In genomic region chr3:172079326-172079976, GRCh38 we compare ENCODE assay signal across 22 cellular contexts.
"Had no signal": no experiment of that assay in that cellular context is flagged by ENCODE, and none has a peak within 500 bp of the region (broad histone marks: within the 10 kb centered on the region; RNA-seq: fewer than 3 reads in every experiment).

No MANE protein-coding gene starts in this region.

- H3K36me3 Mint-ChIP-seq: memory B cell; stimulated activated effector memory CD8-positive, alpha-beta T cell treated with anti-CD3 and anti-CD28 coated beads, Interleukin-12 subunit alpha, Interleukin-12 subunit beta, amount 100 ng/mL, for 72 hours had no signal

- H3K27ac Mint-ChIP-seq: activated CD4-positive, alpha-beta T cell treated with anti-CD3 and anti-CD28 coated beads, Interleukin-2, amount 10 ng/mL, durations not matched to agents 24 days and 14 days; activated CD8-positive, alpha-beta T cell treated with anti-CD3 and anti-CD28 coated beads for 36 hours; activated naive CD8-positive, alpha-beta T cell treated with anti-CD3 and anti-CD28 coated beads, Interleukin-2, amount 10 ng/mL, durations not matched to agents 7 days and 5 days; activated T-helper 17 cell treated with anti-CD3 and anti-CD28 coated beads, Interleukin-2, amount 50 U/mL, for 72 hours; memory B cell; naive thymus-derived CD8-positive, alpha-beta T cell; stimulated activated effector memory CD8-positive, alpha-beta T cell treated with anti-CD3 and anti-CD28 coated beads, Interleukin-12 subunit alpha, Interleukin-12 subunit beta, amount 100 ng/mL, for 72 hours had no signal

- H3K27ac ChIP-seq: dorsolateral prefrontal cortex, prostate gland, skin epidermis, thoracic aorta had no signal

- H3K4me3 ChIP-seq: body of pancreas, dorsolateral prefrontal cortex, prostate gland, right atrium auricular region, skin epidermis, thoracic aorta had no signal

- H3K36me3 ChIP-seq: prostate gland, right atrium auricular region, thoracic aorta had no signal

- H3K27me3 ChIP-seq: body of pancreas, dorsolateral prefrontal cortex, right atrium auricular region had no signal

- H3K9me3 ChIP-seq: body of pancreas, prostate gland, right atrium auricular region, thoracic aorta had no signal

- H3K9me3 Mint-ChIP-seq: activated CD4-positive, alpha-beta T cell treated with anti-CD3 and anti-CD28 coated beads, Interleukin-2, amount 10 ng/mL, durations not matched to agents 24 days and 14 days; activated CD8-positive, alpha-beta T cell treated with anti-CD3 and anti-CD28 coated beads for 36 hours; activated T-helper 17 cell treated with anti-CD3 and anti-CD28 coated beads, Interleukin-2, amount 50 U/mL, for 72 hours; memory B cell; naive thymus-derived CD8-positive, alpha-beta T cell; stimulated activated effector memory CD8-positive, alpha-beta T cell treated with anti-CD3 and anti-CD28 coated beads, Interleukin-12 subunit alpha, Interleukin-12 subunit beta, amount 100 ng/mL, for 72 hours had no signal

- H3K4me1 ChIP-seq: prostate gland had no signal

- ATAC-seq: activated CD8-positive, alpha-beta T cell treated with anti-CD3 and anti-CD28 coated beads for 36 hours; activated T-helper 17 cell treated with anti-CD3 and anti-CD28 coated beads, Interleukin-2, amount 50 U/mL, for 72 hours; body of pancreas; left lobe of liver; naive thymus-derived CD8-positive, alpha-beta T cell; stimulated activated effector memory CD8-positive, alpha-beta T cell treated with anti-CD3 and anti-CD28 coated beads, Interleukin-12 subunit alpha, Interleukin-12 subunit beta, amount 100 ng/mL, for 72 hours had no signal

- H3K4me3 Mint-ChIP-seq: activated CD4-positive, alpha-beta T cell treated with anti-CD3 and anti-CD28 coated beads, Interleukin-2, amount 10 ng/mL, durations not matched to agents 24 days and 14 days; activated CD8-positive, alpha-beta T cell treated with anti-CD3 and anti-CD28 coated beads for 36 hours; activated naive CD8-positive, alpha-beta T cell treated with anti-CD3 and anti-CD28 coated beads, Interleukin-2, amount 10 ng/mL, durations not matched to agents 7 days and 5 days; activated T-helper 17 cell treated with anti-CD3 and anti-CD28 coated beads, Interleukin-2, amount 50 U/mL, for 72 hours; memory B cell; naive thymus-derived CD8-positive, alpha-beta T cell; stimulated activated effector memory CD8-positive, alpha-beta T cell treated with anti-CD3 and anti-CD28 coated beads, Interleukin-12 subunit alpha, Interleukin-12 subunit beta, amount 100 ng/mL, for 72 hours had no signal

- DNase-seq: activated CD4-positive, alpha-beta T cell treated with anti-CD3 and anti-CD28 coated beads, Interleukin-2, amount 10 ng/mL, durations not matched to agents 24 days and 14 days; activated CD8-positive, alpha-beta T cell treated with anti-CD3 and anti-CD28 coated beads for 36 hours; activated naive CD4-positive, alpha-beta T cell; activated naive CD8-positive, alpha-beta T cell treated with anti-CD3 and anti-CD28 coated beads, Interleukin-2, amount 10 ng/mL, durations not matched to agents 7 days and 5 days; activated T-cell treated with anti-CD3 and anti-CD28 coated beads, Interleukin-2, amount 50 U/mL, for 1 hour; amygdala; body of pancreas; caudate nucleus; dorsolateral prefrontal cortex; foreskin fibroblast; hippocampal formation; naive thymus-derived CD8-positive, alpha-beta T cell; stimulated activated CD4-positive, alpha-beta T cell treated with anti-CD3 and anti-CD28 coated beads, Interleukin-15, amount 100 ng/mL, for 24 hours; stimulated activated CD4-positive, alpha-beta T cell treated with anti-CD3 and anti-CD28 coated beads, Interleukin-2, amount 100 ng/mL, for 48 hours had no signal

- H3K4me1 Mint-ChIP-seq: memory B cell had no signal

- H3K27me3 Mint-ChIP-seq: activated CD4-positive, alpha-beta T cell treated with anti-CD3 and anti-CD28 coated beads, Interleukin-2, amount 10 ng/mL, durations not matched to agents 24 days and 14 days; activated CD8-positive, alpha-beta T cell treated with anti-CD3 and anti-CD28 coated beads for 36 hours; activated naive CD8-positive, alpha-beta T cell treated with anti-CD3 and anti-CD28 coated beads, Interleukin-2, amount 10 ng/mL, durations not matched to agents 7 days and 5 days; activated T-helper 17 cell treated with anti-CD3 and anti-CD28 coated beads, Interleukin-2, amount 50 U/mL, for 72 hours; memory B cell; naive thymus-derived CD8-positive, alpha-beta T cell had no signal
